19 cellular contexts compared by ENCODE assay signal in the genomic region with DNA sequence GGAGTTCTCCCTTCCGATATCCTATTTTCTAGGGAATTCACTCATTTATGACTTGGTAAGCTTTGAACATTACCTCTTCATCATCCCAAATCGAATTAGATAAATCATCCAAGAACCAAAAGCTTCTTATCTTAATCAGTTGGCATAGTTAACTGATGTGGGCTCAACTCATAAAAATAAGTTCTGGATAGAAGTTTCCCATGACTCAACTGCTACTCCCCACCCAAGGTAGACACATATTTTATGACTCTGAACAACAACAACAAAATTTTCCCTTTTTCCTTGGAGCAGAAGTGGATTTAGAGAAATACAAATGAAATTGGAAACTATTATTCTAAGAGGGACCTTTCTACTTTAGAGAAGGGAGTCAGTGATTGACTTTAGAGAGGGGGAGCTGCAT.
DNase-seq lines count a peak whose midpoint lies in the region; ATAC-seq and TF ChIP-seq lines count a peak whose summit lies in the region.
"Had no signal": no experiment of that assay in that cellular context is flagged by ENCODE, and none has a peak within 500 bp of the region (broad histone marks: within the 10 kb centered on the region; RNA-seq: fewer than 3 reads in every experiment).

No MANE protein-coding gene starts in this region.

- H3K9me3 ChIP-seq in PC-3 (ENCODE audit: low read length): no peaks in the 10 kb centered on the region
- H3K9me3 ChIP-seq in suprapubic skin: no peaks in the 10 kb centered on the region

- H4K20me1 ChIP-seq in GM23338 (replicated peaks; ENCODE audit: insufficient read depth): no peaks in the 10 kb centered on the region
- no peaks in the 10 kb centered on the region for H4K20me1 ChIP-seq in PC-3 (ENCODE audit: low read length)
- H4K20me1 ChIP-seq: BLaER1 had no signal

- H3K36me3 Mint-ChIP-seq in GM23338 (ENCODE audit: low read depth): peaks cover 7% of the 10 kb centered on the region
- H3K36me3 Mint-ChIP-seq: CD14-positive monocyte; CD4-positive, alpha-beta memory T cell; IgD-negative memory B cell had no signal

- no peak overlapping the region for H3K9ac ChIP-seq in PC-3 (ENCODE audit: low read length)
- H3K9ac ChIP-seq: BLaER1, GM23248 had no signal

- no peak for TF ChIP-seq POLR2A in suprapubic skin (IDR thresholded peaks at IDR 0.05)

- peaks cover 15% of the 10 kb centered on the region; the same call in 1 of the 2 replicates for H3K9me2 ChIP-seq in GM23338 (ENCODE audit: insufficient read depth)
- H3K9me2 ChIP-seq in PC-3 (replicated peaks; ENCODE audit: low read length): no peaks in the 10 kb centered on the region

- intact Hi-C loops in PC-3 (cut with micrococcal nuclease): loop anchor here (1.0 to 2.0 kb wide), 3 partner anchors 15 to 101 kb away; no protein-coding TSS in a partner anchor

- H3K4me3 ChIP-seq in GM23338 (no peak overlapping the region), PC-3 (ENCODE audit: low read length) (no peak overlapping the region), suprapubic skin (no peak overlapping the region)
- H3K4me3 ChIP-seq: BLaER1, GM12878, GM23248 had no signal

- 44% methylated on average over 2 of the region's 2 CpGs for WGBS in suprapubic skin

- no peak for TF ChIP-seq EP300 in suprapubic skin (IDR thresholded peaks at IDR 0.05)

- peaks cover 10% of the 10 kb centered on the region; the same call in 1 of the 3 replicates for H3K9me3 Mint-ChIP-seq in GM23338
- H3K9me3 Mint-ChIP-seq: CD4-positive, alpha-beta memory T cell had no signal

- TF ChIP-seq CTCF in GM23338 (conservative IDR thresholded peaks at IDR 0.05; ENCODE audit: low read depth in 2 of 2) (no peak), PC-3 (conservative IDR thresholded peaks at IDR 0.05; ENCODE audit: low read depth, low read length) (no peak), suprapubic skin (IDR thresholded peaks at IDR 0.05) (no peak)

- H2AFZ ChIP-seq in GM23338: peak overlapping the region; percentile 72; the same call in 1 of the 2 replicates
- no peak overlapping the region for H2AFZ ChIP-seq in PC-3 (ENCODE audit: low read length)
- H2AFZ ChIP-seq: GM23248 had no signal

- H3K4me1 Mint-ChIP-seq in GM23338: peaks cover 4% of the 10 kb centered on the region; the same call in 1 of the 3 replicates
- H3K4me1 Mint-ChIP-seq: CD14-positive monocyte; CD4-positive, alpha-beta memory T cell; IgD-negative memory B cell had no signal

- no peaks in the 10 kb centered on the region for H3K36me3 ChIP-seq in GM23338 (ENCODE audit: insufficient read depth)
- no peaks in the 10 kb centered on the region for H3K36me3 ChIP-seq in PC-3 (ENCODE audit: low read depth, low read length)
- H3K36me3 ChIP-seq in suprapubic skin: no peaks in the 10 kb centered on the region
- H3K36me3 ChIP-seq: BLaER1 had no signal

- H3F3A ChIP-seq in GM23338 (replicated peaks; ENCODE audit: low read depth) (no peaks in the 10 kb centered on the region), PC-3 (ENCODE audit: low read length, unreplicated experiment) (no peaks in the 10 kb centered on the region)

- H3K4me2 ChIP-seq in GM23338: no peak overlapping the region
- peak overlapping the region; percentile 36 for H3K4me2 ChIP-seq in PC-3 (ENCODE audit: low read length)
- H3K4me2 ChIP-seq: BLaER1 had no signal

- no peak overlapping the region for H3K4me3 Mint-ChIP-seq in GM23338
- H3K4me3 Mint-ChIP-seq: CD14-positive monocyte; CD4-positive, alpha-beta memory T cell; IgD-negative memory B cell had no signal

- no peak overlapping the region for H3K27ac Mint-ChIP-seq in GM23338
- H3K27ac Mint-ChIP-seq: CD14-positive monocyte; CD4-positive, alpha-beta memory T cell; IgD-negative memory B cell had no signal

- no peak for DNase-seq in GM23338 (ENCODE audit: low spot score)
- DNase-seq in PC-3: peak; percentile 67
- no peak for DNase-seq in caudate nucleus (lab: John Stamatoyannopoulos, UW)
- DNase-seq in suprapubic skin (ENCODE audit: low spot score in 2 of 2): no peak
- no peak for DNase-seq in HK-2 (ENCODE audit: unreplicated experiment)
- DNase-seq: 8988T; CD4-positive, alpha-beta memory T cell; DMS53; DND-41; EL; GM23248; HCEC 1CT had no signal

- no peaks in the 10 kb centered on the region for H3K79me2 ChIP-seq in GM23338 (replicated peaks; ENCODE audit: insufficient read depth)
- no peaks in the 10 kb centered on the region for H3K79me2 ChIP-seq in PC-3 (ENCODE audit: low read length)

- no TSS peak for BruUV-seq in PC-3 (replicated peaks; lab: Mats Ljungman, UMichigan)

- H3K4me1 ChIP-seq in GM23338 (ENCODE audit: insufficient read depth) (peaks cover 6% of the 10 kb centered on the region; the same call in 1 of the 2 replicates), PC-3 (ENCODE audit: insufficient read depth, low read length) (peaks cover 17% of the 10 kb centered on the region), suprapubic skin (peaks cover 16% of the 10 kb centered on the region)
- H3K4me1 ChIP-seq: BLaER1 had no signal

- H3K27me3 ChIP-seq in GM23338 (ENCODE audit: insufficient read depth) (no peaks in the 10 kb centered on the region), PC-3 (ENCODE audit: low read length) (no peaks in the 10 kb centered on the region), suprapubic skin (no peaks in the 10 kb centered on the region)
- H3K27me3 ChIP-seq: BLaER1 had no signal

- CTCF ChIA-PET in PC-3 (lab: Charles Lee): no interaction called here

- H3K27ac ChIP-seq in GM23338 (ENCODE audit: low read depth) (no peak overlapping the region), PC-3 (ENCODE audit: low read length) (peak overlapping the region; percentile 48), caudate nucleus (ENCODE audit: low read depth, low read length) (peak overlapping the region; percentile 87), suprapubic skin (peak overlapping the region; percentile 11)
- H3K27ac ChIP-seq: BLaER1, GM23248 had no signal

- no peaks in the 10 kb centered on the region for H3K27me3 Mint-ChIP-seq in GM23338 (ENCODE audit: insufficient read depth, low read depth, poor library complexity)

- POLR2A ChIA-PET in PC-3 (lab: Charles Lee; ENCODE audit: unreplicated experiment): no interaction called here

- ATAC-seq in GM23338: no peak
- peak; percentile 64 for ATAC-seq in PC-3
- ATAC-seq in GM18909 (IDR thresholded peaks at IDR 0.05; ENCODE audit: poor library complexity, unreplicated experiment): no peak
- no peak for ATAC-seq in GM18861 (IDR thresholded peaks at IDR 0.05; ENCODE audit: unreplicated experiment)
- ATAC-seq: GM12878, HepG2 had no signal

TF ChIP-seq in GM23338, 12 proteins besides CTCF, POLR2A, EP300 and RAD21 (continues in another document):
- TF ChIP-seq STAT1 (IDR thresholded peaks at IDR 0.05; ENCODE audit: unreplicated experiment): no peak
- TF ChIP-seq EZH2 (IDR thresholded peaks at IDR 0.05; ENCODE audit: low read depth, unreplicated experiment): no peak
- TF ChIP-seq, protein P1, sequence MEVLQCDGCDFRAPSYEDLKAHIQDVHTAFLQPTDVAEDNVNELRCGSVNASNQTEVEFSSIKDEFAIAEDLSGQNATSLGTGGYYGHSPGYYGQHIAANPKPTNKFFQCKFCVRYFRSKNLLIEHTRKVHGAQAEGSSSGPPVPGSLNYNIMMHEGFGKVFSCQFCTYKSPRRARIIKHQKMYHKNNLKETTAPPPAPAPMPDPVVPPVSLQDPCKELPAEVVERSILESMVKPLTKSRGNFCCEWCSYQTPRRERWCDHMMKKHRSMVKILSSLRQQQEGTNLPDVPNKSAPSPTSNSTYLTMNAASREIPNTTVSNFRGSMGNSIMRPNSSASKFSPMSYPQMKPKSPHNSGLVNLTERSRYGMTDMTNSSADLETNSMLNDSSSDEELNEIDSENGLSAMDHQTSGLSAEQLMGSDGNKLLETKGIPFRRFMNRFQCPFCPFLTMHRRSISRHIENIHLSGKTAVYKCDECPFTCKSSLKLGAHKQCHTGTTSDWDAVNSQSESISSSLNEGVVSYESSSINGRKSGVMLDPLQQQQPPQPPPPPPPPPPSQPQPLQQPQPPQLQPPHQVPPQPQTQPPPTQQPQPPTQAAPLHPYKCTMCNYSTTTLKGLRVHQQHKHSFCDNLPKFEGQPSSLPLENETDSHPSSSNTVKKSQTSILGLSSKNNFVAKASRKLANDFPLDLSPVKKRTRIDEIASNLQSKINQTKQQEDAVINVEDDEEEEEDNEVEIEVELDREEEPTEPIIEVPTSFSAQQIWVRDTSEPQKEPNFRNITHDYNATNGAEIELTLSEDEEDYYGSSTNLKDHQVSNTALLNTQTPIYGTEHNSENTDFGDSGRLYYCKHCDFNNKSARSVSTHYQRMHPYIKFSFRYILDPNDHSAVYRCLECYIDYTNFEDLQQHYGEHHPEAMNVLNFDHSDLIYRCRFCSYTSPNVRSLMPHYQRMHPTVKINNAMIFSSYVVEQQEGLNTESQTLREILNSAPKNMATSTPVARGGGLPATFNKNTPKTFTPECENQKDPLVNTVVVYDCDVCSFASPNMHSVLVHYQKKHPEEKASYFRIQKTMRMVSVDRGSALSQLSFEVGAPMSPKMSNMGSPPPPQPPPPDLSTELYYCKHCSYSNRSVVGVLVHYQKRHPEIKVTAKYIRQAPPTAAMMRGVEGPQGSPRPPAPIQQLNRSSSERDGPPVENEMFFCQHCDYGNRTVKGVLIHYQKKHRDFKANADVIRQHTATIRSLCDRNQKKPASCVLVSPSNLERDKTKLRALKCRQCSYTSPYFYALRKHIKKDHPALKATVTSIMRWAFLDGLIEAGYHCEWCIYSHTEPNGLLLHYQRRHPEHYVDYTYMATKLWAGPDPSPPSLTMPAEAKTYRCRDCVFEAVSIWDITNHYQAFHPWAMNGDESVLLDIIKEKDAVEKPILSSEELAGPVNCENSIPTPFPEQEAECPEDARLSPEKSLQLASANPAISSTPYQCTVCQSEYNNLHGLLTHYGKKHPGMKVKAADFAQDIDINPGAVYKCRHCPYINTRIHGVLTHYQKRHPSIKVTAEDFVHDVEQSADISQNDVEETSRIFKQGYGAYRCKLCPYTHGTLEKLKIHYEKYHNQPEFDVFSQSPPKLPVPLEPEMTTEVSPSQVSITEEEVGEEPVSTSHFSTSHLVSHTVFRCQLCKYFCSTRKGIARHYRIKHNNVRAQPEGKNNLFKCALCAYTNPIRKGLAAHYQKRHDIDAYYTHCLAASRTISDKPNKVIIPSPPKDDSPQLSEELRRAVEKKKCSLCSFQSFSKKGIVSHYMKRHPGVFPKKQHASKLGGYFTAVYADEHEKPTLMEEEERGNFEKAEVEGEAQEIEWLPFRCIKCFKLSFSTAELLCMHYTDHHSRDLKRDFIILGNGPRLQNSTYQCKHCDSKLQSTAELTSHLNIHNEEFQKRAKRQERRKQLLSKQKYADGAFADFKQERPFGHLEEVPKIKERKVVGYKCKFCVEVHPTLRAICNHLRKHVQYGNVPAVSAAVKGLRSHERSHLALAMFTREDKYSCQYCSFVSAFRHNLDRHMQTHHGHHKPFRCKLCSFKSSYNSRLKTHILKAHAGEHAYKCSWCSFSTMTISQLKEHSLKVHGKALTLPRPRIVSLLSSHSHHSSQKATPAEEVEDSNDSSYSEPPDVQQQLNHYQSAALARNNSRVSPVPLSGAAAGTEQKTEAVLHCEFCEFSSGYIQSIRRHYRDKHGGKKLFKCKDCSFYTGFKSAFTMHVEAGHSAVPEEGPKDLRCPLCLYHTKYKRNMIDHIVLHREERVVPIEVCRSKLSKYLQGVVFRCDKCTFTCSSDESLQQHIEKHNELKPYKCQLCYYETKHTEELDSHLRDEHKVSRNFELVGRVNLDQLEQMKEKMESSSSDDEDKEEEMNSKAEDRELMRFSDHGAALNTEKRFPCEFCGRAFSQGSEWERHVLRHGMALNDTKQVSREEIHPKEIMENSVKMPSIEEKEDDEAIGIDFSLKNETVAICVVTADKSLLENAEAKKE (CRISPR knock-in tag; IDR thresholded peaks at IDR 0.05): no peak
